Comparison of ENCODE assay signal across 16 cellular contexts in genomic region chr1:13494025-13494424, GRCh38. TPM values are rescaled to one million over a fixed set of nuclear protein-coding genes. Genes with fewer than 3 reads are reported as not detected.
DNase-seq lines count a peak whose midpoint lies in the region; ATAC-seq and TF ChIP-seq lines count a peak whose summit lies in the region.
"Had no signal": no experiment of that assay in that cellular context is flagged by ENCODE, and none has a peak within 500 bp of the region (broad histone marks: within the 10 kb centered on the region; RNA-seq: fewer than 3 reads in every experiment).

No MANE protein-coding gene starts in this region.

- H3K4me1 ChIP-seq in upper lobe of left lung: no peaks in the 10 kb centered on the region
- H3K4me1 ChIP-seq: HAP-1, left lung, parathyroid adenoma, SJSA1 had no signal

- ATAC-seq in GM21526 (IDR thresholded peaks at IDR 0.05; ENCODE audit: low FRiP score, unreplicated experiment): peak; percentile 92
- peak; percentile 43 for ATAC-seq in stimulated activated naive CD8-positive, alpha-beta T cell treated with anti-CD3 and anti-CD28 coated beads, Interleukin-15, amount 100 ng/mL, for 72 hours
- ATAC-seq in HG03175 (IDR thresholded peaks at IDR 0.05; ENCODE audit: unreplicated experiment): no peak
- no peak for ATAC-seq in upper lobe of left lung (ENCODE audit: low FRiP score in 2 of 2)
- ATAC-seq: left lung had no signal

- TF ChIP-seq CTCF in upper lobe of left lung (IDR thresholded peaks at IDR 0.05): no peak

- DNase-seq in stimulated activated CD4-positive, alpha-beta T cell treated with anti-CD3 and anti-CD28 coated beads, Interleukin-15, amount 100 ng/mL, for 24 hours: peak; percentile 8
- DNase-seq in stimulated activated CD4-positive, alpha-beta T cell treated with anti-CD3 and anti-CD28 coated beads, Interleukin-4, amount 100 ng/mL, for 4 hours: no peak
- DNase-seq in NAMALWA (ENCODE audit: low spot score) (peak; percentile 75), upper lobe of left lung (no peak), GDM1 (lab: John Stamatoyannopoulos, UW) (no peak)
- peak in 1 of 2 donors; percentile 5 for DNase-seq in stimulated activated naive CD8-positive, alpha-beta T cell treated with anti-CD3 and anti-CD28 coated beads, Interleukin-15, amount 100 ng/mL, for 72 hours
- DNase-seq: activated CD8-positive, alpha-beta memory T cell treated with anti-CD3 and anti-CD28 coated beads for 24 hours; DMS 273 treated with DMSO at 0.1 percent for 48 hours; NCI-H1092 had no signal

- no peaks in the 10 kb centered on the region for H3K4me1 Mint-ChIP-seq in stimulated activated naive CD8-positive, alpha-beta T cell treated with anti-CD3 and anti-CD28 coated beads, Interleukin-15, amount 100 ng/mL, for 72 hours

- H3K4me3 ChIP-seq in upper lobe of left lung: no peak overlapping the region
- H3K4me3 ChIP-seq: HAP-1, left lung, SJSA1, smooth muscle cell had no signal

- no peak overlapping the region for H3K4me3 Mint-ChIP-seq in stimulated activated naive CD8-positive, alpha-beta T cell treated with anti-CD3 and anti-CD28 coated beads, Interleukin-15, amount 100 ng/mL, for 72 hours

- no peak for TF ChIP-seq EP300 in upper lobe of left lung (IDR thresholded peaks at IDR 0.05)

- no peak overlapping the region for H3K27ac ChIP-seq in upper lobe of left lung
- H3K27ac ChIP-seq: left lung, parathyroid adenoma, SJSA1 had no signal

- H3K9me3 Mint-ChIP-seq in stimulated activated naive CD8-positive, alpha-beta T cell treated with anti-CD3 and anti-CD28 coated beads, Interleukin-15, amount 100 ng/mL, for 72 hours: no peaks in the 10 kb centered on the region

- no peaks in the 10 kb centered on the region for H3K36me3 ChIP-seq in upper lobe of left lung
- H3K36me3 ChIP-seq: HAP-1, left lung, SJSA1 had no signal

- no peak for TF ChIP-seq POLR2A in upper lobe of left lung (IDR thresholded peaks at IDR 0.05)

- H3K9me3 ChIP-seq in upper lobe of left lung: no peaks in the 10 kb centered on the region
- H3K9me3 ChIP-seq: HAP-1, left lung, SJSA1 had no signal

- H3K27me3 Mint-ChIP-seq in stimulated activated naive CD8-positive, alpha-beta T cell treated with anti-CD3 and anti-CD28 coated beads, Interleukin-15, amount 100 ng/mL, for 72 hours: peaks cover 12% of the 10 kb centered on the region

- H3K27ac Mint-ChIP-seq in stimulated activated naive CD8-positive, alpha-beta T cell treated with anti-CD3 and anti-CD28 coated beads, Interleukin-15, amount 100 ng/mL, for 72 hours: no peak overlapping the region

- no peaks in the 10 kb centered on the region for H3K27me3 ChIP-seq in upper lobe of left lung

- whole genome bisulfite sequencing in upper lobe of left lung, 2 donors: 55 to 71% methylated on average over 5 of the region's 5 CpGs

RNA-seq across cellular contexts. Expression of gene LRRC38, which starts 19.8 kb away (rescaled TPM):
- under 1 TPM in 1 of 6 donors, not detected in 5; 0.11 TPM for total RNA-seq in upper lobe of left lung
- total RNA-seq: left lung, SJSA1, smooth muscle cell had no signal

Comparison
In these comparisons a context has a peak if more than half of its experiments do, and no peak if none do; other contexts are left out.
1. DNase-seq: peak in stimulated activated CD4-positive, alpha-beta T cell treated with anti-CD3 and anti-CD28 coated beads, Interleukin-15, amount 100 ng/mL, for 24 hours (single experiment) and NAMALWA (single experiment); none in stimulated activated CD4-positive, alpha-beta T cell treated with anti-CD3 and anti-CD28 coated beads, Interleukin-4, amount 100 ng/mL, for 4 hours (0 of 2), upper lobe of left lung (0 of 2) and GDM1 (single experiment).
2. ATAC-seq: peak in GM21526 (single experiment) and stimulated activated naive CD8-positive, alpha-beta T cell treated with anti-CD3 and anti-CD28 coated beads, Interleukin-15, amount 100 ng/mL, for 72 hours (single experiment); none in HG03175 (single experiment) and upper lobe of left lung (0 of 2).